ENCODE assay signal across 23 cellular contexts in the genomic region with DNA sequence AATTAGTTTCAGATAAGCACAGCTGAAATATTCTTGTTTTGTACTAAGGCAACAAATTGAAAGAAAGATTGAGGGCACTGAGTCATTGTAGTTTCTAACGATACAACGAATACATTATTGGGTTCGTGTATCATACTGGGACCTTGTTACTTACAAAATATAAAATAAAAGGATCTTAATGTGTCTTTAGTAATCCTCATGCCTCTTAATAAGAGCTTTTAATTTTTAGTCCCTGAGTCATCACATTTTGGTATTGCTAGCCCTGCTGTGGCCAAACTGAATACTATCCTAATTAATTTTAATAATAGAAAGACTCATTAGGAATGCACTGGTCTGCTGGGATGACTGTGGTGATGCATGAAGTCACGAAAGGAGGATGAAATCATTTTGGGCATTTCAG.
DNase-seq lines count a peak whose midpoint lies in the region; TF ChIP-seq lines count a peak whose summit lies in the region.
"Had no signal": no experiment of that assay in that cellular context is flagged by ENCODE, and none has a peak within 500 bp of the region (broad histone marks: within the 10 kb centered on the region; RNA-seq: fewer than 3 reads in every experiment).

No MANE protein-coding gene starts in this region.

- no peak overlapping the region for H3K14ac ChIP-seq in mesenchymal stem cell (ENCODE audit: low read length in 2 of 2)

- 73% methylated on average over 1 of the region's 4 CpGs for WGBS in mesenchymal stem cell

- no peak overlapping the region for H3K4me2 ChIP-seq in mesenchymal stem cell (ENCODE audit: low read length, poor library complexity, severe bottlenecking)

- no peak overlapping the region for H4K8ac ChIP-seq in mesenchymal stem cell (ENCODE audit: low read length)

- H3K27me3 ChIP-seq in adipocyte (replicated peaks; ENCODE audit: control insufficient read depth, insufficient read depth, low read length) (no peaks in the 10 kb centered on the region), mesenchymal stem cell (ENCODE audit: control insufficient read depth in 1 of 2, insufficient read depth in 1 of 2, low read length in 2 of 2) (no peaks in the 10 kb centered on the region)
- H3K27me3 ChIP-seq: dorsolateral prefrontal cortex, stomach had no signal

- no peak overlapping the region for H4K91ac ChIP-seq in mesenchymal stem cell (ENCODE audit: low read length)

- H3K9me3 ChIP-seq in adipocyte (ENCODE audit: control insufficient read depth, low read length) = no peaks in the 10 kb centered on the region
- no peaks in the 10 kb centered on the region for H3K9me3 ChIP-seq in mesenchymal stem cell (ENCODE audit: control insufficient read depth, low read length)

- H2AFZ ChIP-seq in mesenchymal stem cell (ENCODE audit: low read depth, low read length) = no peak overlapping the region

- CTCF ChIA-PET in AG04449 (lab: Yijun Ruan, JAX) = interaction anchor here (1.9 kb wide), 1 partner anchor 9 kb away, joined by 8 read pairs; no protein-coding TSS in a partner anchor

- H3K18ac ChIP-seq in mesenchymal stem cell (ENCODE audit: low read depth in 1 of 2, low read length in 2 of 2) = no peak overlapping the region

- H3K4me3 ChIP-seq in AG04449 (ENCODE audit: low read depth, low read length) (no peak overlapping the region), adipocyte (ENCODE audit: low read length) (peak overlapping the region; percentile 6), mesenchymal stem cell (ENCODE audit: insufficient read depth in 1 of 2, low read depth in 1 of 2, low read length in 2 of 2) (no peak overlapping the region)
- H3K4me3 ChIP-seq: dorsolateral prefrontal cortex, stomach had no signal

- H3K4me1 ChIP-seq in adipocyte (ENCODE audit: control insufficient read depth, insufficient read depth, low read length) (peaks cover 19% of the 10 kb centered on the region), mesenchymal stem cell (ENCODE audit: control insufficient read depth, insufficient read depth, low read depth, low read length) (peaks cover 4% of the 10 kb centered on the region)
- H3K4me1 ChIP-seq: stomach had no signal

- H2BK15ac ChIP-seq in mesenchymal stem cell (ENCODE audit: low read depth, poor library complexity, severe bottlenecking) = no peak overlapping the region

- H3K4ac ChIP-seq in mesenchymal stem cell (ENCODE audit: low read depth in 1 of 2, low read length in 2 of 2) = no peak overlapping the region

- H3K9ac ChIP-seq in adipocyte (ENCODE audit: low read length) (no peak overlapping the region), mesenchymal stem cell (ENCODE audit: low read length) (peak overlapping the region; percentile 13)

- H2BK5ac ChIP-seq in mesenchymal stem cell (ENCODE audit: low read depth, low read length, poor library complexity, severe bottlenecking) = no peak overlapping the region

- H2BK12ac ChIP-seq in mesenchymal stem cell (ENCODE audit: low read length in 2 of 2) = no peak overlapping the region

- H3K79me1 ChIP-seq in mesenchymal stem cell (replicated peaks; ENCODE audit: low read length, poor library complexity, severe bottlenecking) = peaks cover 18% of the 10 kb centered on the region

- H3K23ac ChIP-seq in mesenchymal stem cell (ENCODE audit: low read length in 2 of 2) = no peak overlapping the region

- TF ChIP-seq CTCF in AG04449 (IDR thresholded peaks at IDR 0.05; ENCODE audit: insufficient read depth, low read length, missing control alignments) = no peak

- DNase-seq in AG04449 (ENCODE audit: low read depth, low spot score) = peak; percentile 67
- peak; percentile 13 for DNase-seq in ELR (ENCODE audit: low read depth)
- DNase-seq in adipocyte (ENCODE audit: low read depth) = no peak
- no peak for DNase-seq in mesenchymal stem cell
- no peak for DNase-seq in hippocampal formation (lab: John Stamatoyannopoulos, UW)
- no peak for DNase-seq in amygdala (lab: John Stamatoyannopoulos, UW)
- no peak for DNase-seq in DMS114 treated with DMSO at 0.1 percent for 48 hours (lab: John Stamatoyannopoulos, UW; ENCODE audit: unreplicated experiment)
- DNase-seq in KG1 (lab: John Stamatoyannopoulos, UW) = no peak
- DNase-seq: activated CD8-positive, alpha-beta memory T cell treated with anti-CD3 and anti-CD28 coated beads for 24 hours; activated naive CD4-positive, alpha-beta T cell treated with anti-CD3 and anti-CD28 coated beads for 36 hours; activated T-cell treated with anti-CD3 and anti-CD28 coated beads, Interleukin-2, amount 50 U/mL, for 4 hours; anterior cingulate cortex; CD4-positive, alpha-beta T cell; dorsolateral prefrontal cortex; left ventricle myocardium superior; NCI-H1092 treated with DMSO at 0.1 percent for 48 hours; NCI-H2081; NCI-H446 treated with DMSO at 0.1 percent for 48 hours; retina; Right ventricle myocardium superior; stimulated activated CD4-positive, alpha-beta T cell treated with anti-CD3 and anti-CD28 coated beads, Interleukin-12 subunit alpha, Interleukin-12 subunit beta, amount 100 ng/mL, for 4 hours; stomach; trophoblast cell had no signal

- H3K36me3 ChIP-seq in adipocyte (ENCODE audit: control insufficient read depth, insufficient read depth, low read length, severe bottlenecking) (no peaks in the 10 kb centered on the region), mesenchymal stem cell (ENCODE audit: control insufficient read depth in 1 of 2, insufficient read depth in 2 of 2, low read depth in 1 of 2, low read length in 2 of 2) (no peaks in the 10 kb centered on the region)
- H3K36me3 ChIP-seq: stomach had no signal

- H3K27ac ChIP-seq in mesenchymal stem cell (ENCODE audit: low read length, poor library complexity, severe bottlenecking) = no peak overlapping the region
- H3K27ac ChIP-seq: stomach had no signal

- POLR2A ChIA-PET in AG04449 (lab: Yijun Ruan, JAX) = interaction anchor here (0.9 kb wide), 1 partner anchor 20 kb away, joined by 4 read pairs; no protein-coding TSS in a partner anchor

- no peak overlapping the region for H2AK5ac ChIP-seq in mesenchymal stem cell (ENCODE audit: low read length, severe bottlenecking)

- no peak overlapping the region for H2BK120ac ChIP-seq in mesenchymal stem cell (ENCODE audit: low read depth, low read length)

Comparison
In these comparisons a context has a peak if more than half of its experiments do, and no peak if none do; other contexts are left out.
1. DNase-seq: peak in AG04449 (single experiment) and ELR (single experiment); none in adipocyte (single experiment), mesenchymal stem cell (single experiment), hippocampal formation (0 of 2), amygdala (0 of 56), DMS114 treated with DMSO at 0.1 percent for 48 hours (single experiment) and KG1 (single experiment).